In genomic region chr11:77779935-77780334, GRCh38 we compare ENCODE assay signal across 13 cellular contexts. TPM values are rescaled to one million over a fixed set of nuclear protein-coding genes. Genes with fewer than 3 reads are reported as not detected.
A peak's percentile ranks its signal among the peaks of the same experiment; 100 is the strongest.
DNase-seq lines count a peak whose midpoint lies in the region; ATAC-seq and TF ChIP-seq lines count a peak whose summit lies in the region.
"Had no signal": no experiment of that assay in that cellular context is flagged by ENCODE, and none has a peak within 500 bp of the region (broad histone marks: within the 10 kb centered on the region; RNA-seq: fewer than 3 reads in every experiment).

No MANE protein-coding gene starts in this region.

- peak overlapping the region; percentile 54; the same call in 1 of the 2 replicates for H3K27ac Mint-ChIP-seq in WTC11
- H3K27ac Mint-ChIP-seq: activated T-helper 17 cell treated with anti-CD3 and anti-CD28 coated beads, Interleukin-2, amount 50 U/mL, for 72 hours; dendritic cell treated with granulocyte-macrophage colony-stimulating factor and Interleukin-4, amounts not matched to agents 40 ng/mL and 50 ng/mL, for 4 days had no signal

- CTCF ChIA-PET in WTC11 (lab: Charles Lee): interaction anchor here (2.2 kb wide), 1 partner anchor 9 kb away, joined by 11 read pairs; no protein-coding TSS in a partner anchor

- POLR2A ChIA-PET in WTC11 (lab: Charles Lee): no interaction called here

- in situ Hi-C loops in ACHN (cut with HindIII; ENCODE audit: low pct_ligation_motif_present, low pct_unique_long_range_greater_than_20kb, low sequenced_read_pairs): no loop called here

- H3K4me3 Mint-ChIP-seq in WTC11: no peak overlapping the region
- H3K4me3 Mint-ChIP-seq: activated T-helper 17 cell treated with anti-CD3 and anti-CD28 coated beads, Interleukin-2, amount 50 U/mL, for 72 hours; dendritic cell treated with granulocyte-macrophage colony-stimulating factor and Interleukin-4, amounts not matched to agents 40 ng/mL and 50 ng/mL, for 4 days had no signal

- no peak for TF ChIP-seq CTCF in WTC11 (IDR thresholded peaks at IDR 0.05)

- peaks cover 22% of the 10 kb centered on the region for H3K4me1 Mint-ChIP-seq in WTC11

- H3K9me3 Mint-ChIP-seq in WTC11: peaks cover 8% of the 10 kb centered on the region; the same call in 1 of the 2 replicates
- H3K9me3 Mint-ChIP-seq: activated T-helper 17 cell treated with anti-CD3 and anti-CD28 coated beads, Interleukin-2, amount 50 U/mL, for 72 hours; dendritic cell treated with granulocyte-macrophage colony-stimulating factor and Interleukin-4, amounts not matched to agents 40 ng/mL and 50 ng/mL, for 4 days; naive B cell had no signal

- no peaks in the 10 kb centered on the region for H3K27me3 Mint-ChIP-seq in WTC11 (ENCODE audit: low read depth)
- H3K27me3 Mint-ChIP-seq: activated T-helper 17 cell treated with anti-CD3 and anti-CD28 coated beads, Interleukin-2, amount 50 U/mL, for 72 hours; dendritic cell treated with granulocyte-macrophage colony-stimulating factor and Interleukin-4, amounts not matched to agents 40 ng/mL and 50 ng/mL, for 4 days; naive B cell had no signal

- no peak for ATAC-seq in WTC11
- ATAC-seq in GM21825 (IDR thresholded peaks at IDR 0.05; ENCODE audit: unreplicated experiment): no peak
- no peak for ATAC-seq in HG02884 (IDR thresholded peaks at IDR 0.05; ENCODE audit: unreplicated experiment)
- ATAC-seq: activated T-helper 17 cell treated with anti-CD3 and anti-CD28 coated beads, Interleukin-2, amount 50 U/mL, for 72 hours had no signal

- DNase-seq in ACHN (peak; percentile 42), HS-5 (ENCODE audit: low read depth) (peak; percentile 26), WTC11 (ENCODE audit: low spot score) (no peak), glomerular endothelial cell (ENCODE audit: extremely low read depth, low read depth, low spot score) (peak; percentile 5), SK-N-DZ (ENCODE audit: low spot score) (no peak)
- DNase-seq in stimulated activated CD4-positive, alpha-beta T cell treated with anti-CD3 and anti-CD28 coated beads, Interleukin-4, amount 100 ng/mL, for 4 hours: no peak
- DNase-seq: naive B cell; NCI-H187; stimulated activated CD4-positive, alpha-beta T cell treated with anti-CD3 and anti-CD28 coated beads, Interleukin-12 subunit alpha, Interleukin-12 subunit beta, amount 100 ng/mL, for 4 hours had no signal

- peaks cover 10% of the 10 kb centered on the region for H3K36me3 Mint-ChIP-seq in WTC11
- H3K36me3 Mint-ChIP-seq: naive B cell had no signal

TF ChIP-seq in WTC11, 78 proteins besides CTCF, POLR2A, EP300 and RAD21:
- TF ChIP-seq USF1 (CRISPR knock-in tag; IDR thresholded peaks at IDR 0.05) (no peak), ZSCAN18 (CRISPR knock-in tag; IDR thresholded peaks at IDR 0.05) (no peak), TEAD4 (CRISPR knock-in tag; IDR thresholded peaks at IDR 0.05) (peak; percentile 93; the same call in 1 of the 2 replicates), TEAD1 (CRISPR knock-in tag; IDR thresholded peaks at IDR 0.05) (peak; percentile 93; the same call in 1 of the 2 replicates), ETV6 (CRISPR knock-in tag; IDR thresholded peaks at IDR 0.05) (0 out of 2 replicates have a peak, but pooled peaks have one; percentile 43)

RNA-seq across cellular contexts. Expression of gene RSF1, which starts 40.6 kb away (rescaled TPM):
- 71.3 to 79.8 TPM (median 72.8 TPM) in 3 replicates for total RNA-seq in WTC11 (2021)
- total RNA-seq in glomerular endothelial cell: 30.2 and 50.9 TPM in 2 replicates
- polyA plus RNA-seq in SK-N-DZ (2014; cell fraction: cytosol; rRNA removed): 9.1 and 17.6 TPM in 2 replicates
- 27.5 and 28.2 TPM in 2 replicates for polyA plus RNA-seq in SK-N-DZ (2014; cell fraction: nucleus; rRNA removed)

RNA-seq across cellular contexts. Expression of gene AAMDC, which starts 41.0 kb away (rescaled TPM):
- total RNA-seq in WTC11 (2021) (22.8 to 29.9 TPM (median 28.2 TPM) in 3 replicates), glomerular endothelial cell (36.1 and 53.2 TPM in 2 replicates)
- polyA plus RNA-seq in SK-N-DZ (2014; cell fraction: cytosol; rRNA removed): 31.6 and 39.7 TPM in 2 replicates
- 25.7 and 37.6 TPM in 2 replicates for polyA plus RNA-seq in SK-N-DZ (2014; cell fraction: nucleus; rRNA removed)

Comparison
In these comparisons a context has a peak if more than half of its experiments do, and no peak if none do; other contexts are left out.
1. DNase-seq: peak in ACHN (single experiment), HS-5 (single experiment) and glomerular endothelial cell (single experiment); none in WTC11 (single experiment), stimulated activated CD4-positive, alpha-beta T cell treated with anti-CD3 and anti-CD28 coated beads, Interleukin-4, amount 100 ng/mL, for 4 hours (0 of 2) and SK-N-DZ (single experiment).